ENCODE assay signal across 21 cellular contexts in the genomic region with DNA sequence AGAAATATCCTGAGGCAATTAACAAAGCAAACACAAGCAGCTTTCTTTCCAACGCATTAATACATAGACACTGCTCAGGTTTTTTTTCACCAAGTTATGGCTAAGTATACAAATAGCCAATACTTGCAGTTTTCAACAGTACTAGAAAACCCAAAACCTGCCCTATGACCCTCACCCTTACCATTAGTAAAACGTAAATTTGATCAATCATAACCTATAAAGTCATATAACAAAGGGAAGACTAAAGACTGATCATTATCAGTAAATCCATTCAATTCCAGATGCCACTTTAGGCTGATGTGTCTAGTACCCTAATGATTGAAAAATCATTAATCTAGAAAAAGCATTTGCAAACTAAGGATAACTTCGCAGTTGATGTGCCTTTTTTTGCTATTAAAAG. TPM values are rescaled to one million over a fixed set of nuclear protein-coding genes. Genes with fewer than 3 reads are reported as not detected.
A peak's percentile ranks its signal among the peaks of the same experiment; 100 is the strongest.
DNase-seq lines count a peak whose midpoint lies in the region; ATAC-seq and TF ChIP-seq lines count a peak whose summit lies in the region.
"Had no signal": no experiment of that assay in that cellular context is flagged by ENCODE, and none has a peak within 500 bp of the region (broad histone marks: within the 10 kb centered on the region; RNA-seq: fewer than 3 reads in every experiment).

No MANE protein-coding gene starts in this region.

- peak overlapping the region; percentile 81 for H3K27ac Mint-ChIP-seq in activated CD8-positive, alpha-beta T cell treated with anti-CD3 and anti-CD28 coated beads for 36 hours
- H3K27ac Mint-ChIP-seq in activated CD8-positive, alpha-beta T cell treated with anti-CD3 and anti-CD28 coated beads, Interleukin-2, amount 10 ng/mL, durations not matched to agents 7 days and 5 days: no peak overlapping the region
- peak overlapping the region; percentile 32 for H3K27ac Mint-ChIP-seq in central memory CD8-positive, alpha-beta T cell (ENCODE audit: low read depth)
- peak overlapping the region; percentile 98 for H3K27ac Mint-ChIP-seq in stimulated activated effector memory CD8-positive, alpha-beta T cell treated with anti-CD3 and anti-CD28 coated beads, Interleukin-12 subunit alpha, Interleukin-12 subunit beta, amount 100 ng/mL, for 72 hours
- H3K27ac Mint-ChIP-seq: activated B cell treated with CpG ODN at 0.5 μM for 24 hours; T-helper 2 cell treated with Interferon-gamma antibody and Interleukin-4, amounts not matched to agents 5 μg/mL and 100 μg/mL, for 36 hours had no signal

- H3K9me2 ChIP-seq in Loucy (replicated peaks; ENCODE audit: low read depth, low read length): no peaks in the 10 kb centered on the region

- peak overlapping the region; percentile 90 for H3K4me2 ChIP-seq in Loucy (ENCODE audit: low read depth, low read length, poor library complexity, severe bottlenecking)

- ATAC-seq in activated CD8-positive, alpha-beta T cell treated with anti-CD3 and anti-CD28 coated beads for 36 hours: no peak
- ATAC-seq in activated CD8-positive, alpha-beta T cell treated with anti-CD3 and anti-CD28 coated beads, Interleukin-2, amount 10 ng/mL, durations not matched to agents 7 days and 5 days: no peak
- ATAC-seq in central memory CD8-positive, alpha-beta T cell (replicated peaks; ENCODE audit: extremely low read depth, poor library complexity, severe bottlenecking): no peak
- ATAC-seq in stimulated activated effector memory CD8-positive, alpha-beta T cell treated with anti-CD3 and anti-CD28 coated beads, Interleukin-12 subunit alpha, Interleukin-12 subunit beta, amount 100 ng/mL, for 72 hours: no peak
- no peak for ATAC-seq in HG02885 (IDR thresholded peaks at IDR 0.05; ENCODE audit: poor library complexity, unreplicated experiment)
- ATAC-seq: sciatic nerve had no signal

- POLR2A ChIA-PET in activated CD8-positive, alpha-beta T cell treated with anti-CD3 and anti-CD28 coated beads for 36 hours (lab: Charles Lee): interaction anchor here (0.6 to 3.8 kb wide), 4 partner anchors 25 to 219 kb away, joined by 3 to 46 read pairs (median 4); partner anchors contain the start of genes SELENOT and SIAH2
- POLR2A ChIA-PET in activated CD8-positive, alpha-beta T cell treated with anti-CD3 and anti-CD28 coated beads, Interleukin-2, amount 10 ng/mL, durations not matched to agents 7 days and 5 days (lab: Charles Lee): interaction anchor here (2.1 to 5.0 kb wide), 3 partner anchors 60 to 220 kb away, joined by 7 to 77 read pairs (median 12); partner anchors contain the start of genes SELENOT and SIAH2

- H3K4me1 ChIP-seq in Loucy (ENCODE audit: insufficient read depth, low read length, poor library complexity, severe bottlenecking) (peaks cover 53% of the 10 kb centered on the region), HAP-1 (peaks cover 36% of the 10 kb centered on the region)

- H3K36me3 ChIP-seq in Loucy (ENCODE audit: insufficient read depth, low read length) (no peaks in the 10 kb centered on the region), HAP-1 (replicated peaks) (peaks cover 23% of the 10 kb centered on the region)

- no peaks in the 10 kb centered on the region for H3F3A ChIP-seq in Loucy (ENCODE audit: low read depth)

- no peak for TF ChIP-seq CTCF in activated CD8-positive, alpha-beta T cell treated with anti-CD3 and anti-CD28 coated beads for 36 hours (IDR thresholded peaks at IDR 0.05)
- TF ChIP-seq CTCF in Loucy (conservative IDR thresholded peaks at IDR 0.05; ENCODE audit: low read length): no peak

- in situ Hi-C loops in HAP-1 (cut with MboI; ENCODE audit: low sequenced_read_pairs): loop anchor here (25.0 kb wide), 2 partner anchors 319 to 619 kb away; no protein-coding TSS in a partner anchor

- H3K27me3 ChIP-seq in Loucy (ENCODE audit: insufficient read depth, low read length, poor library complexity, severe bottlenecking): no peaks in the 10 kb centered on the region
- no peaks in the 10 kb centered on the region for H3K27me3 ChIP-seq in HAP-1 (ENCODE audit: low read depth)
- H3K27me3 ChIP-seq: Peyer's patch, SJSA1, upper lobe of left lung had no signal

- H3K36me3 Mint-ChIP-seq in activated CD8-positive, alpha-beta T cell treated with anti-CD3 and anti-CD28 coated beads for 36 hours (ENCODE audit: low read depth): peaks cover 43% of the 10 kb centered on the region
- H3K36me3 Mint-ChIP-seq in activated CD8-positive, alpha-beta T cell treated with anti-CD3 and anti-CD28 coated beads, Interleukin-2, amount 10 ng/mL, durations not matched to agents 7 days and 5 days (ENCODE audit: low read depth): peaks cover 39% of the 10 kb centered on the region
- H3K36me3 Mint-ChIP-seq in central memory CD8-positive, alpha-beta T cell (ENCODE audit: insufficient read depth): peaks cover 36% of the 10 kb centered on the region
- H3K36me3 Mint-ChIP-seq in stimulated activated effector memory CD8-positive, alpha-beta T cell treated with anti-CD3 and anti-CD28 coated beads, Interleukin-12 subunit alpha, Interleukin-12 subunit beta, amount 100 ng/mL, for 72 hours: peaks cover 69% of the 10 kb centered on the region

- peak overlapping the region; percentile 98 for H3K4me3 ChIP-seq in Loucy (ENCODE audit: low read length, poor library complexity, severe bottlenecking)
- no peak overlapping the region for H3K4me3 ChIP-seq in HAP-1
- H3K4me3 ChIP-seq: Peyer's patch, SJSA1 had no signal

- no peak for DNase-seq in activated CD8-positive, alpha-beta T cell treated with anti-CD3 and anti-CD28 coated beads for 36 hours
- DNase-seq in activated CD8-positive, alpha-beta T cell treated with anti-CD3 and anti-CD28 coated beads, Interleukin-2, amount 10 ng/mL, durations not matched to agents 7 days and 5 days: no peak
- no peak for DNase-seq in central memory CD8-positive, alpha-beta T cell (ENCODE audit: low spot score in 2 of 2)
- DNase-seq in stimulated activated effector memory CD8-positive, alpha-beta T cell treated with anti-CD3 and anti-CD28 coated beads, Interleukin-12 subunit alpha, Interleukin-12 subunit beta, amount 100 ng/mL, for 72 hours (ENCODE audit: low spot score in 2 of 2): no peak
- no peak for DNase-seq in HAP-1 (ENCODE audit: low spot score in 2 of 2)
- no peak for DNase-seq in activated gamma-delta T cell treated with Interleukin-2 at 50 U/mL for 16 hours
- DNase-seq: activated B cell treated with CpG ODN at 0.5 μM for 24 hours; activated effector memory CD4-positive, alpha-beta T cell treated with Interleukin-2 at 50 U/mL for 16 hours; anterior cingulate cortex; H7; head of caudate nucleus; MV-4-11; NCI-H2029 treated with DMSO at 0.1 percent for 48 hours; Peyer's patch; stimulated activated naive CD4-positive, alpha-beta T cell treated with Interleukin-2 at 50 U/mL for 16 hours; upper lobe of left lung had no signal

- H3K9me3 ChIP-seq in Loucy (ENCODE audit: insufficient read depth, low read depth, low read length) (no peaks in the 10 kb centered on the region), HAP-1 (no peaks in the 10 kb centered on the region)
- H3K9me3 ChIP-seq: Peyer's patch, SJSA1, upper lobe of left lung had no signal

- H3K79me2 ChIP-seq in Loucy (ENCODE audit: insufficient read depth, low read length): peaks cover 71% of the 10 kb centered on the region

- no peak overlapping the region for H2AFZ ChIP-seq in Loucy (ENCODE audit: low read length)

- peak overlapping the region; percentile 92 for H3K9ac ChIP-seq in Loucy (ENCODE audit: low read depth, low read length, poor library complexity, severe bottlenecking)

- intact Hi-C loops in activated CD8-positive, alpha-beta T cell treated with anti-CD3 and anti-CD28 coated beads for 36 hours (cut with micrococcal nuclease): loop anchor here (10.0 kb wide), 1 partner anchor 162 kb away; the partner anchor contains the start of gene ERICH6

- peaks cover 66% of the 10 kb centered on the region for H4K20me1 ChIP-seq in Loucy (ENCODE audit: insufficient read depth, low read length, poor library complexity, severe bottlenecking)

- H3K27me3 Mint-ChIP-seq in activated CD8-positive, alpha-beta T cell treated with anti-CD3 and anti-CD28 coated beads for 36 hours: no peaks in the 10 kb centered on the region
- no peaks in the 10 kb centered on the region for H3K27me3 Mint-ChIP-seq in activated CD8-positive, alpha-beta T cell treated with anti-CD3 and anti-CD28 coated beads, Interleukin-2, amount 10 ng/mL, durations not matched to agents 7 days and 5 days (ENCODE audit: low read depth)
- no peaks in the 10 kb centered on the region for H3K27me3 Mint-ChIP-seq in central memory CD8-positive, alpha-beta T cell
- H3K27me3 Mint-ChIP-seq: activated B cell treated with CpG ODN at 0.5 μM for 24 hours had no signal

- H3K4me1 Mint-ChIP-seq in activated CD8-positive, alpha-beta T cell treated with anti-CD3 and anti-CD28 coated beads for 36 hours (ENCODE audit: low read depth): peaks cover 35% of the 10 kb centered on the region
- peaks cover 41% of the 10 kb centered on the region for H3K4me1 Mint-ChIP-seq in activated CD8-positive, alpha-beta T cell treated with anti-CD3 and anti-CD28 coated beads, Interleukin-2, amount 10 ng/mL, durations not matched to agents 7 days and 5 days (ENCODE audit: low read depth)
- H3K4me1 Mint-ChIP-seq in central memory CD8-positive, alpha-beta T cell: peaks cover 58% of the 10 kb centered on the region
- H3K4me1 Mint-ChIP-seq in stimulated activated effector memory CD8-positive, alpha-beta T cell treated with anti-CD3 and anti-CD28 coated beads, Interleukin-12 subunit alpha, Interleukin-12 subunit beta, amount 100 ng/mL, for 72 hours: peaks cover 40% of the 10 kb centered on the region

- H3K4me3 Mint-ChIP-seq in activated CD8-positive, alpha-beta T cell treated with anti-CD3 and anti-CD28 coated beads for 36 hours: no peak overlapping the region
- H3K4me3 Mint-ChIP-seq in activated CD8-positive, alpha-beta T cell treated with anti-CD3 and anti-CD28 coated beads, Interleukin-2, amount 10 ng/mL, durations not matched to agents 7 days and 5 days: no peak overlapping the region
- H3K4me3 Mint-ChIP-seq in central memory CD8-positive, alpha-beta T cell: no peak overlapping the region
- H3K4me3 Mint-ChIP-seq in stimulated activated effector memory CD8-positive, alpha-beta T cell treated with anti-CD3 and anti-CD28 coated beads, Interleukin-12 subunit alpha, Interleukin-12 subunit beta, amount 100 ng/mL, for 72 hours: no peak overlapping the region
- H3K4me3 Mint-ChIP-seq: activated B cell treated with CpG ODN at 0.5 μM for 24 hours had no signal

- CTCF ChIA-PET in activated CD8-positive, alpha-beta T cell treated with anti-CD3 and anti-CD28 coated beads for 36 hours (lab: Charles Lee): interaction anchor here (2.8 kb wide), 1 partner anchor 10 kb away, joined by 13 read pairs; no protein-coding TSS in a partner anchor
- CTCF ChIA-PET in activated CD8-positive, alpha-beta T cell treated with anti-CD3 and anti-CD28 coated beads, Interleukin-2, amount 10 ng/mL, durations not matched to agents 7 days and 5 days (lab: Charles Lee): interaction anchor here (0.8 to 1.9 kb wide), 3 partner anchors 16 to 218 kb away, joined by 3 to 9 read pairs (median 4); no protein-coding TSS in a partner anchor

- no peaks in the 10 kb centered on the region for H3K9me3 Mint-ChIP-seq in activated CD8-positive, alpha-beta T cell treated with anti-CD3 and anti-CD28 coated beads for 36 hours
- no peaks in the 10 kb centered on the region for H3K9me3 Mint-ChIP-seq in activated CD8-positive, alpha-beta T cell treated with anti-CD3 and anti-CD28 coated beads, Interleukin-2, amount 10 ng/mL, durations not matched to agents 7 days and 5 days (ENCODE audit: insufficient read depth)
- no peaks in the 10 kb centered on the region for H3K9me3 Mint-ChIP-seq in central memory CD8-positive, alpha-beta T cell
- H3K9me3 Mint-ChIP-seq in stimulated activated effector memory CD8-positive, alpha-beta T cell treated with anti-CD3 and anti-CD28 coated beads, Interleukin-12 subunit alpha, Interleukin-12 subunit beta, amount 100 ng/mL, for 72 hours: no peaks in the 10 kb centered on the region
- H3K9me3 Mint-ChIP-seq: activated B cell treated with CpG ODN at 0.5 μM for 24 hours; T-helper 2 cell treated with Interferon-gamma antibody and Interleukin-4, amounts not matched to agents 5 μg/mL and 100 μg/mL, for 36 hours had no signal

RNA-seq across cellular contexts. Expression of gene SERP1, which starts 3.2 kb away (rescaled TPM):
- 100 to 1,000 TPM; 115 TPM for total RNA-seq in activated CD8-positive, alpha-beta T cell treated with anti-CD3 and anti-CD28 coated beads for 36 hours
- 10 to 100 TPM; 83.4 to 87.3 TPM for total RNA-seq in activated CD8-positive, alpha-beta T cell treated with anti-CD3 and anti-CD28 coated beads, Interleukin-2, amount 10 ng/mL, durations not matched to agents 7 days and 5 days

RNA-seq across cellular contexts. Expression of gene EIF2A, which starts 3.5 kb away (rescaled TPM):
- 100 to 1,000 TPM; 130 to 136 TPM for total RNA-seq in activated CD8-positive, alpha-beta T cell treated with anti-CD3 and anti-CD28 coated beads for 36 hours
- total RNA-seq in activated CD8-positive, alpha-beta T cell treated with anti-CD3 and anti-CD28 coated beads, Interleukin-2, amount 10 ng/mL, durations not matched to agents 7 days and 5 days: 10 to 100 TPM; 77.0 to 89.0 TPM

RNA-seq across cellular contexts. Expression of gene SELENOT, which starts 60.0 kb away (rescaled TPM):
- total RNA-seq in activated CD8-positive, alpha-beta T cell treated with anti-CD3 and anti-CD28 coated beads for 36 hours: 10 to 100 TPM; 77.6 to 89.8 TPM
- 100 to 1,000 TPM in 1 of 2 experiments, 10 to 100 TPM in 1; 99.8 to 104 TPM for total RNA-seq in activated CD8-positive, alpha-beta T cell treated with anti-CD3 and anti-CD28 coated beads, Interleukin-2, amount 10 ng/mL, durations not matched to agents 7 days and 5 days
